Comparison of ENCODE assay signal across 10 cellular contexts in genomic region chr1:8464377-8464776, GRCh38.
DNase-seq lines count a peak whose midpoint lies in the region; ATAC-seq and TF ChIP-seq lines count a peak whose summit lies in the region.
"Had no signal": no experiment of that assay in that cellular context is flagged by ENCODE, and none has a peak within 500 bp of the region (broad histone marks: within the 10 kb centered on the region; RNA-seq: fewer than 3 reads in every experiment).

No MANE protein-coding gene starts in this region.

- H3K4me1 ChIP-seq in neural progenitor cell (peaks cover 64% of the 10 kb centered on the region), urinary bladder (ENCODE audit: insufficient read depth) (peaks cover 1% of the 10 kb centered on the region)

- H3K4me3 Mint-ChIP-seq in activated naive CD8-positive, alpha-beta T cell = no peak overlapping the region
- no peak overlapping the region for H3K4me3 Mint-ChIP-seq in activated naive CD8-positive, alpha-beta T cell treated with anti-CD3 and anti-CD28 coated beads, Interleukin-2, amount 50 U/mL, for 24 hours
- H3K4me3 Mint-ChIP-seq in glutamatergic neuron (ENCODE audit: unreplicated experiment) (no peak overlapping the region), neural progenitor cell (no peak overlapping the region)

- no peaks in the 10 kb centered on the region for H3K27me3 ChIP-seq in neural progenitor cell

- H3K27me3 Mint-ChIP-seq in activated naive CD8-positive, alpha-beta T cell = no peaks in the 10 kb centered on the region
- H3K27me3 Mint-ChIP-seq in activated naive CD8-positive, alpha-beta T cell treated with anti-CD3 and anti-CD28 coated beads, Interleukin-2, amount 50 U/mL, for 24 hours = no peaks in the 10 kb centered on the region
- H3K27me3 Mint-ChIP-seq in glutamatergic neuron (ENCODE audit: unreplicated experiment) (peaks cover 9% of the 10 kb centered on the region), neural progenitor cell (ENCODE audit: insufficient read depth, low read depth) (peaks cover 2% of the 10 kb centered on the region)

- H3F3A ChIP-seq in neural progenitor cell (ENCODE audit: low read depth) = peaks cover 53% of the 10 kb centered on the region

- no peaks in the 10 kb centered on the region for H3K9me3 Mint-ChIP-seq in activated naive CD8-positive, alpha-beta T cell (ENCODE audit: low read depth)
- no peaks in the 10 kb centered on the region for H3K9me3 Mint-ChIP-seq in activated naive CD8-positive, alpha-beta T cell treated with anti-CD3 and anti-CD28 coated beads, Interleukin-2, amount 50 U/mL, for 24 hours
- H3K9me3 Mint-ChIP-seq in glutamatergic neuron (ENCODE audit: unreplicated experiment) = peaks cover 25% of the 10 kb centered on the region
- no peaks in the 10 kb centered on the region for H3K9me3 Mint-ChIP-seq in neural progenitor cell

- no peak for ATAC-seq in activated naive CD8-positive, alpha-beta T cell treated with anti-CD3 and anti-CD28 coated beads, Interleukin-2, amount 50 U/mL, for 24 hours

- peak overlapping the region; percentile 94 for H3K27ac ChIP-seq in neural progenitor cell
- peak overlapping the region; percentile 48 for H3K27ac ChIP-seq in urinary bladder (ENCODE audit: low read depth)

- peaks cover 23% of the 10 kb centered on the region for H4K20me1 ChIP-seq in neural progenitor cell (ENCODE audit: low read depth)

- H3K4me1 Mint-ChIP-seq in activated naive CD8-positive, alpha-beta T cell (ENCODE audit: low read depth) = peaks cover 35% of the 10 kb centered on the region
- H3K4me1 Mint-ChIP-seq in activated naive CD8-positive, alpha-beta T cell treated with anti-CD3 and anti-CD28 coated beads, Interleukin-2, amount 50 U/mL, for 24 hours = peaks cover 43% of the 10 kb centered on the region
- peaks cover 45% of the 10 kb centered on the region for H3K4me1 Mint-ChIP-seq in glutamatergic neuron (ENCODE audit: low read depth, unreplicated experiment)
- H3K4me1 Mint-ChIP-seq in neural progenitor cell = peaks cover 78% of the 10 kb centered on the region

- H3K9ac ChIP-seq in neural progenitor cell = no peak overlapping the region

- H3K9me3 ChIP-seq in neural progenitor cell (ENCODE audit: low read depth) = no peaks in the 10 kb centered on the region

- H3K36me3 ChIP-seq in neural progenitor cell (no peaks in the 10 kb centered on the region), urinary bladder (ENCODE audit: insufficient read depth) (peaks cover 3% of the 10 kb centered on the region)

- H3K36me3 Mint-ChIP-seq in activated naive CD8-positive, alpha-beta T cell = peaks cover 5% of the 10 kb centered on the region
- H3K36me3 Mint-ChIP-seq in activated naive CD8-positive, alpha-beta T cell treated with anti-CD3 and anti-CD28 coated beads, Interleukin-2, amount 50 U/mL, for 24 hours (ENCODE audit: low read depth) = peaks cover 15% of the 10 kb centered on the region
- H3K36me3 Mint-ChIP-seq in glutamatergic neuron (ENCODE audit: unreplicated experiment) (no peaks in the 10 kb centered on the region), neural progenitor cell (peaks cover 20% of the 10 kb centered on the region)

- no peak for TF ChIP-seq CTCF in glutamatergic neuron (IDR thresholded peaks at IDR 0.05; ENCODE audit: partially characterized antibody, unreplicated experiment)
- TF ChIP-seq CTCF in neural progenitor cell (IDR thresholded peaks at IDR 0.05) = no peak

- H3K4me2 ChIP-seq in neural progenitor cell = no peak overlapping the region

- no peak overlapping the region for H3K4me3 ChIP-seq in neural progenitor cell
- no peak overlapping the region for H3K4me3 ChIP-seq in urinary bladder (ENCODE audit: low read depth, low read length)

- peak overlapping the region; percentile 86 for H3K27ac Mint-ChIP-seq in activated naive CD8-positive, alpha-beta T cell
- no peak overlapping the region for H3K27ac Mint-ChIP-seq in activated naive CD8-positive, alpha-beta T cell treated with anti-CD3 and anti-CD28 coated beads, Interleukin-2, amount 50 U/mL, for 24 hours
- H3K27ac Mint-ChIP-seq in glutamatergic neuron (ENCODE audit: unreplicated experiment) = peak overlapping the region; percentile 84
- peak overlapping the region; percentile 97 for H3K27ac Mint-ChIP-seq in neural progenitor cell

- DNase-seq in activated naive CD8-positive, alpha-beta T cell treated with anti-CD3 and anti-CD28 coated beads, Interleukin-2, amount 50 U/mL, for 24 hours = no peak
- DNase-seq in glutamatergic neuron = no peak
- no peak for DNase-seq in neural progenitor cell (ENCODE audit: low spot score)
- no peak for DNase-seq in activated effector memory CD4-positive, alpha-beta T cell treated with Interleukin-2 at 50 U/mL for 16 hours
- DNase-seq in NCI-H1930 (lab: John Stamatoyannopoulos, UW) = no peak
- no peak for DNase-seq in hypothalamus (lab: John Stamatoyannopoulos, UW)
- DNase-seq: activated CD4-positive, alpha-beta T cell treated with anti-CD3 and anti-CD28 coated beads for 1 hour; NCI-H2227 treated with DMSO at 0.1 percent for 48 hours had no signal

- H2AFZ ChIP-seq in neural progenitor cell (replicated peaks) = no peak overlapping the region

- H3K79me2 ChIP-seq in neural progenitor cell (ENCODE audit: low read depth) = peaks cover 48% of the 10 kb centered on the region

- 55% methylated on average over 4 of the region's 4 CpGs for WGBS in urinary bladder
